15 cellular contexts compared by ENCODE assay signal in genomic region chr21:34344584-34344983, GRCh38. TPM values are rescaled to one million over a fixed set of nuclear protein-coding genes. Genes with fewer than 3 reads are reported as not detected.
A peak's percentile ranks its signal among the peaks of the same experiment; 100 is the strongest.
DNase-seq lines count a peak whose midpoint lies in the region; ATAC-seq and TF ChIP-seq lines count a peak whose summit lies in the region.
"Had no signal": no experiment of that assay in that cellular context is flagged by ENCODE, and none has a peak within 500 bp of the region (broad histone marks: within the 10 kb centered on the region; RNA-seq: fewer than 3 reads in every experiment).

No MANE protein-coding gene starts in this region.

- peak overlapping the region in 1 of 2 experiments; percentile 55 for H3K4ac ChIP-seq in mesenchymal stem cell (ENCODE audit: low read depth in 1 of 2, low read length in 2 of 2)

- H3K4me2 ChIP-seq in mesenchymal stem cell (ENCODE audit: low read length, poor library complexity, severe bottlenecking), result no peak overlapping the region
- H3K4me2 ChIP-seq: KMS-11 had no signal

- H3K4me1 ChIP-seq in mesenchymal stem cell (ENCODE audit: control insufficient read depth, insufficient read depth, low read depth, low read length) (peaks cover 18% of the 10 kb centered on the region), stomach smooth muscle (ENCODE audit: control insufficient read depth, insufficient read depth, low read length) (peaks cover 44% of the 10 kb centered on the region)

- no peak for ATAC-seq in stimulated activated naive CD8-positive, alpha-beta T cell treated with anti-CD3 and anti-CD28 coated beads, Interleukin-15, Interleukin-2, amounts not matched to agents 100 U/mL and 50 U/mL, for 24 hours
- ATAC-seq: HepG2, Panc1 had no signal

- WGBS in mesenchymal stem cell, result 77% methylated on average over 5 of the region's 5 CpGs

- POLR2A ChIA-PET in AG04450 (lab: Yijun Ruan, JAX), result no interaction called here

- H2BK5ac ChIP-seq in mesenchymal stem cell (ENCODE audit: low read depth, low read length, poor library complexity, severe bottlenecking), result no peak overlapping the region

- no peaks in the 10 kb centered on the region for H3K79me1 ChIP-seq in mesenchymal stem cell (replicated peaks; ENCODE audit: low read length, poor library complexity, severe bottlenecking)

- DNase-seq in AG04450 (ENCODE audit: low read depth, low spot score) (no peak), amniotic epithelial cell (ENCODE audit: low read depth) (peak; percentile 16), mesenchymal stem cell (peak; percentile 38), H7 (no peak), DMS153 treated with DMSO at 0.1 percent for 48 hours (lab: John Stamatoyannopoulos, UW; ENCODE audit: unreplicated experiment) (no peak), hippocampal formation (lab: John Stamatoyannopoulos, UW) (no peak)
- DNase-seq in stimulated activated naive CD8-positive, alpha-beta T cell treated with anti-CD3 and anti-CD28 coated beads, Interleukin-15, Interleukin-2, amounts not matched to agents 100 U/mL and 50 U/mL, for 24 hours, result no peak
- DNase-seq: GF-D8, NCI-H146, NCI-H2081, NCI-H524 had no signal

- H3K9ac ChIP-seq in mesenchymal stem cell (ENCODE audit: low read length) (no peak overlapping the region), stomach smooth muscle (ENCODE audit: low read length in 2 of 2) (no peak overlapping the region)
- H3K9ac ChIP-seq: KMS-11 had no signal

- no peak overlapping the region for H4K91ac ChIP-seq in mesenchymal stem cell (ENCODE audit: low read length)

- H3K27me3 ChIP-seq in AG04450 (ENCODE audit: control insufficient read depth, insufficient read depth, low read length) (no peaks in the 10 kb centered on the region), mesenchymal stem cell (ENCODE audit: control insufficient read depth in 1 of 2, insufficient read depth in 1 of 2, low read length in 2 of 2) (no peaks in the 10 kb centered on the region), stomach smooth muscle (ENCODE audit: control insufficient read depth in 1 of 2, insufficient read depth in 2 of 2, low read length in 2 of 2) (no peaks in the 10 kb centered on the region), H7 (ENCODE audit: control insufficient read depth, insufficient read depth, low read length) (no peaks in the 10 kb centered on the region)

- H4K8ac ChIP-seq in mesenchymal stem cell (ENCODE audit: low read length), result peak overlapping the region; percentile 10

- H2AK5ac ChIP-seq in mesenchymal stem cell (ENCODE audit: low read length, severe bottlenecking), result peak overlapping the region; percentile 33

- no peak overlapping the region for H3K4me3 ChIP-seq in AG04450 (ENCODE audit: low read depth, low read length)
- H3K4me3 ChIP-seq in mesenchymal stem cell (ENCODE audit: insufficient read depth in 1 of 2, low read depth in 1 of 2, low read length in 2 of 2), result no peak overlapping the region
- H3K4me3 ChIP-seq in stomach smooth muscle (ENCODE audit: low read length in 2 of 2), result no peak overlapping the region
- H3K4me3 ChIP-seq in H7 (ENCODE audit: insufficient read depth, low read depth, low read length), result no peak overlapping the region

- CTCF ChIA-PET in AG04450 (lab: Charles Lee), result interaction anchor here (1.3 to 5.2 kb wide), 2 partner anchors 23 to 421 kb away, joined by 4 to 97 read pairs; no protein-coding TSS in a partner anchor

- H2AFZ ChIP-seq in mesenchymal stem cell (ENCODE audit: low read depth, low read length), result no peak overlapping the region

- H3K9me3 ChIP-seq in AG04450 (ENCODE audit: control insufficient read depth, insufficient read depth, low read length), result 0 out of 2 replicates have a peak, but pooled peaks cover 8% of the 10 kb centered on the region
- H3K9me3 ChIP-seq in mesenchymal stem cell (ENCODE audit: control insufficient read depth, low read length), result no peaks in the 10 kb centered on the region
- no peaks in the 10 kb centered on the region for H3K9me3 ChIP-seq in stomach smooth muscle (ENCODE audit: control insufficient read depth in 2 of 2, low read length in 2 of 2)

- H2BK120ac ChIP-seq in mesenchymal stem cell (ENCODE audit: low read depth, low read length), result peak overlapping the region; percentile 2

- no peak overlapping the region for H3K23ac ChIP-seq in mesenchymal stem cell (ENCODE audit: low read length in 2 of 2)

- H3K14ac ChIP-seq in mesenchymal stem cell (ENCODE audit: low read length in 2 of 2), result no peak overlapping the region

- H3K18ac ChIP-seq in mesenchymal stem cell (ENCODE audit: low read depth in 1 of 2, low read length in 2 of 2), result peak overlapping the region; percentile 76 to 83

- no peaks in the 10 kb centered on the region for H3K36me3 ChIP-seq in mesenchymal stem cell (ENCODE audit: control insufficient read depth in 1 of 2, insufficient read depth in 2 of 2, low read depth in 1 of 2, low read length in 2 of 2)
- no peaks in the 10 kb centered on the region for H3K36me3 ChIP-seq in stomach smooth muscle (ENCODE audit: control insufficient read depth in 2 of 2, insufficient read depth in 2 of 2, low read length in 2 of 2)
- H3K36me3 ChIP-seq in H7 (replicated peaks; ENCODE audit: control insufficient read depth, insufficient read depth, low read length), result no peaks in the 10 kb centered on the region; the same call in 1 of the 2 replicates

- H3K27ac ChIP-seq in AG04450 (ENCODE audit: low read depth, low read length) (peak overlapping the region; percentile 21), mesenchymal stem cell (ENCODE audit: low read length, poor library complexity, severe bottlenecking) (no peak overlapping the region), stomach smooth muscle (ENCODE audit: low read length) (peak overlapping the region; percentile 37)
- H3K27ac ChIP-seq: KMS-11 had no signal

- no peak for TF ChIP-seq CTCF in AG04450 (IDR thresholded peaks at IDR 0.05; ENCODE audit: low read depth, low read length)

- no peak overlapping the region for H2BK15ac ChIP-seq in mesenchymal stem cell (ENCODE audit: low read depth, poor library complexity, severe bottlenecking)

- H2BK12ac ChIP-seq in mesenchymal stem cell (ENCODE audit: low read length in 2 of 2), result peak overlapping the region in 1 of 2 experiments; percentile 74

RNA-seq across cellular contexts. Expression of gene KCNE2, which starts 19.2 kb away (rescaled TPM):
- not detected in 2 replicates for polyA plus RNA-seq in AG04450 (2011; rRNA removed)
- polyA minus RNA-seq in AG04450 (2011; rRNA and poly(A)+ RNA removed), result not detected in 2 replicates
- polyA plus RNA-seq in mesenchymal stem cell (2013, experiment 1 of 2), result 0.04 TPM
- not detected for polyA plus RNA-seq in mesenchymal stem cell (2013, experiment 2 of 2)
- total RNA-seq in H7 (2014; rRNA removed; shearing (Covaris generic)), result not detected in 2 replicates
- total RNA-seq: HepG2 had no signal
- polyA plus RNA-seq: HepG2 had no signal

RNA-seq across cellular contexts. Expression of gene SMIM11, which starts 30.7 kb away (rescaled TPM):
- polyA plus RNA-seq in AG04450 (2011; rRNA removed), result 7.5 and 15.1 TPM in 2 replicates
- polyA minus RNA-seq in AG04450 (2011; rRNA and poly(A)+ RNA removed), result 4.4 and 6.5 TPM in 2 replicates
- 10.8 TPM for polyA plus RNA-seq in mesenchymal stem cell (2013, experiment 1 of 2)
- polyA plus RNA-seq in mesenchymal stem cell (2013, experiment 2 of 2), result 11.4 TPM
- 0.85 and 1.1 TPM in 2 replicates for total RNA-seq in H7 (2014; rRNA removed; shearing (Covaris generic))

Comparison
In these comparisons a context has a peak if more than half of its experiments do, and no peak if none do; other contexts are left out.
1. DNase-seq: peak in amniotic epithelial cell (single experiment) and mesenchymal stem cell (single experiment); none in AG04450 (single experiment), H7 (single experiment), stimulated activated naive CD8-positive, alpha-beta T cell treated with anti-CD3 and anti-CD28 coated beads, Interleukin-15, Interleukin-2, amounts not matched to agents 100 U/mL and 50 U/mL, for 24 hours (single experiment), DMS153 treated with DMSO at 0.1 percent for 48 hours (single experiment) and hippocampal formation (0 of 2).